19 cellular contexts compared by ENCODE assay signal in genomic region chr9:90137824-90138223, GRCh38.
"Had no signal": no experiment of that assay in that cellular context is flagged by ENCODE, and none has a peak within 500 bp of the region (broad histone marks: within the 10 kb centered on the region; RNA-seq: fewer than 3 reads in every experiment).

No MANE protein-coding gene starts in this region.

- DNase-seq: activated CD4-positive, alpha-beta T cell treated with anti-CD3 and anti-CD28 coated beads for 48 hours; activated CD4-positive, alpha-beta T cell treated with anti-CD3 and anti-CD28 coated beads, Interleukin-2, amount 50 U/mL, for 4 hours; activated CD4-positive, CD25-positive, alpha-beta regulatory T cell treated with anti-CD3 and anti-CD28 coated beads, Interleukin-2, amount 50 U/mL, for 72 hours; activated CD8-positive, alpha-beta memory T cell treated with anti-CD3 and anti-CD28 coated beads, Interleukin-2, amount 50 U/mL, for 48 hours; activated CD8-positive, alpha-beta T cell treated with anti-CD3 and anti-CD28 coated beads, Interleukin-2, amount 10 ng/mL, durations not matched to agents 7 days and 5 days; activated naive CD4-positive, alpha-beta T cell treated with anti-CD3 and anti-CD28 coated beads, Interleukin-2, amount 50 U/mL, for 16 hours; activated naive CD8-positive, alpha-beta T cell treated with anti-CD3 and anti-CD28 coated beads, Interleukin-2, amount 10 ng/mL, durations not matched to agents 7 days and 5 days; activated T-cell treated with anti-CD3 and anti-CD28 coated beads, Interleukin-2, amount 50 U/mL, for 1 hour; adrenal gland; anterior cingulate cortex; cerebellar nuclear complex; colonic mucosa; Karpas-422; NCI-H1436; NCI-H187 treated with DMSO at 0.1 percent for 48 hours; NCI-H2171; NCI-H345; NCI-H524; NCI-H748 treated with DMSO at 0.1 percent for 48 hours had no signal
